2 cellular contexts compared by ENCODE assay signal in genomic region chr5:96050273-96050880, GRCh38.
TF ChIP-seq lines count a peak whose summit lies in the region.

No MANE protein-coding gene starts in this region.

TF ChIP-seq in SK-N-SH, 30 proteins besides CTCF, POLR2A, EP300 and RAD21:
- TF ChIP-seq TAF1 (IDR thresholded peaks at IDR 0.05; ENCODE audit: borderline replicate concordance, low read depth, low read length) (no peak), CHD2 (IDR thresholded peaks at IDR 0.05; ENCODE audit: low read length, partially characterized antibody) (no peak), RXRA (IDR thresholded peaks at IDR 0.05; ENCODE audit: borderline replicate concordance, low read depth) (no peak), MEF2A (IDR thresholded peaks at IDR 0.05; ENCODE audit: borderline replicate concordance, low read depth) (no peak), ZBTB33 (IDR thresholded peaks at IDR 0.05; ENCODE audit: borderline replicate concordance, low read depth) (no peak), USF1 (IDR thresholded peaks at IDR 0.05; ENCODE audit: borderline replicate concordance, low read depth) (no peak), RFX5 (IDR thresholded peaks at IDR 0.05; ENCODE audit: low read length) (no peak), IRF3 (IDR thresholded peaks at IDR 0.05; ENCODE audit: low read depth, low read length) (no peak), SIN3A (IDR thresholded peaks at IDR 0.05; ENCODE audit: borderline replicate concordance, low read depth, low read length) (no peak), NFIC (IDR thresholded peaks at IDR 0.05; ENCODE audit: borderline replicate concordance) (no peak), EZH2phosphoT487 (IDR thresholded peaks at IDR 0.05; ENCODE audit: borderline replicate concordance, low read depth) (no peak), MAX (IDR thresholded peaks at IDR 0.05; ENCODE audit: low read depth) (no peak), GABPA (IDR thresholded peaks at IDR 0.05; ENCODE audit: low read depth) (no peak)

TF ChIP-seq in SK-N-SH treated with all-trans-retinoic acid at 6 μM for 48 hours, 23 proteins besides CTCF, POLR2A, EP300 and RAD21:
- TF ChIP-seq ARNTL (CRISPR knock-in tag; IDR thresholded peaks at IDR 0.05; ENCODE audit: borderline replicate concordance, low read depth) (no peak), PATZ1 (CRISPR knock-in tag; IDR thresholded peaks at IDR 0.05; ENCODE audit: borderline replicate concordance) (no peak), ZFP3 (CRISPR knock-in tag; IDR thresholded peaks at IDR 0.05) (no peak), CSRNP3 (CRISPR knock-in tag; IDR thresholded peaks at IDR 0.05) (no peak), OSR1 (CRISPR knock-in tag; IDR thresholded peaks at IDR 0.05) (no peak), CSDC2 (CRISPR knock-in tag; IDR thresholded peaks at IDR 0.05) (no peak), ZNF565 (CRISPR knock-in tag; conservative IDR thresholded peaks at IDR 0.05; ENCODE audit: low read depth) (no peak), TSHZ2 (CRISPR knock-in tag; IDR thresholded peaks at IDR 0.05) (no peak), TCF4 (CRISPR knock-in tag; IDR thresholded peaks at IDR 0.05; ENCODE audit: borderline replicate concordance) (no peak), TOX (CRISPR knock-in tag; IDR thresholded peaks at IDR 0.05; ENCODE audit: borderline replicate concordance) (no peak)
